In genomic region chr7:151247016-151247580, GRCh38 we compare ENCODE assay signal across 1 cellular context.
TF ChIP-seq lines count a peak whose summit lies in the region.

No MANE protein-coding gene starts in this region.

TF ChIP-seq in neural cell, 6 proteins besides CTCF, POLR2A, EP300 and RAD21 (continued from another document):
- TF ChIP-seq REST (IDR thresholded peaks at IDR 0.05; ENCODE audit: borderline replicate concordance) = no peak
- no peak for TF ChIP-seq MXI1 (conservative IDR thresholded peaks at IDR 0.05; ENCODE audit: poor library complexity, severe bottlenecking)
- TF ChIP-seq EZH2 (IDR thresholded peaks at IDR 0.05; ENCODE audit: borderline replicate concordance, insufficient read depth, low read length, poor library complexity, severe bottlenecking) = no peak
